In the genomic region with DNA sequence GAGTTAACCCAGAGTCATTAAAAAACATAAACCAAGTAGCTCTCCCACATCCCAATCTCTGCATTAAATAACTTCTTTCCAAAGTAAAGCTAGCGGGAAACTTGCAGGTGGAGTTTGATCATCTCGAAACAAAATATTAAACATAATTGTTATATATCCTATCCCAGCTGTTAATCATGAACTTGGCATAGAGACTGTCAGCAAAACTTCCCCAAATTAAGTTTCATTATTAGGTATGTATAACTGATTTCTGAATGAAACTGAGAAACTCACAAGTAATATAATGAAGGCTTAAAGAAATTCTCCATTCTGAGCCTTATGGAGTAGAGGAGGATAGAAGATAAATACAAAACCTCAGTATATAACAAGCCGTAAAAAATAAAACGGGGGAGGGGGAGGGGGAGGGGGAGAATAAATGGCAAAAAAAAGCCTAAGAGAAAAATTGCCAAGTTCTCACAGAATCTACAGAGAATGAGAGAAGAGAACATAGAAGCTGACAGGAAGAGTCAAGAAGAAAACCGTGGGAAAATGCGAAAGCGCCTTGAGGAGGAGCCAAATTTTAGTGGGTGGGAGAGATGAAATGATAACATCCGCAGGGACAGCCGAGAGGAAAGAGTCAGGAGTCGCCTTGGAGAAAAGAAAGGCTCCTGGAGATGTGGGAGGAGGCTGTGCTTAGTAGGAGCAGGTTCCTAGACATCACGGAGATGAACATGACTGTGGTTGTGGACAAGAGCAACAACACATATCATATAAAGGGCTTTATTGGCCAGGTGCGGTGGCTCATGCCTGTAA, we compare ENCODE assay signal across 9 cellular contexts. TPM values are rescaled to one million over a fixed set of nuclear protein-coding genes. Genes with fewer than 3 reads are reported as not detected.
DNase-seq lines count a peak whose midpoint lies in the region; ATAC-seq and TF ChIP-seq lines count a peak whose summit lies in the region.
"Had no signal": no experiment of that assay in that cellular context is flagged by ENCODE, and none has a peak within 500 bp of the region (broad histone marks: within the 10 kb centered on the region; RNA-seq: fewer than 3 reads in every experiment).

No MANE protein-coding gene starts in this region.

- H3K4me2 ChIP-seq in hepatocyte: no peak overlapping the region

- no peaks in the 10 kb centered on the region for H3K27me3 Mint-ChIP-seq in activated CD8-positive, alpha-beta T cell treated with anti-CD3 and anti-CD28 coated beads for 36 hours
- no peaks in the 10 kb centered on the region for H3K27me3 Mint-ChIP-seq in activated CD8-positive, alpha-beta T cell treated with anti-CD3 and anti-CD28 coated beads, Interleukin-2, amount 10 ng/mL, durations not matched to agents 7 days and 5 days (ENCODE audit: low read depth)
- peaks cover 17 to 18% of the 10 kb centered on the region in 2 donors for H3K27me3 Mint-ChIP-seq in stimulated activated naive B cell treated with anti-CD40 and anti-IgM and Interleukin-4, amounts not matched to agents 10 μg/mL and 1 μg/mL and 100 μg/mL, for 72 hours

- no peaks in the 10 kb centered on the region for H4K20me1 ChIP-seq in hepatocyte (ENCODE audit: insufficient read depth, poor library complexity, severe bottlenecking)

- no peaks in the 10 kb centered on the region for H3K36me3 Mint-ChIP-seq in activated CD8-positive, alpha-beta T cell treated with anti-CD3 and anti-CD28 coated beads for 36 hours (ENCODE audit: low read depth)
- no peaks in the 10 kb centered on the region for H3K36me3 Mint-ChIP-seq in activated CD8-positive, alpha-beta T cell treated with anti-CD3 and anti-CD28 coated beads, Interleukin-2, amount 10 ng/mL, durations not matched to agents 7 days and 5 days (ENCODE audit: low read depth)
- no peaks in the 10 kb centered on the region for H3K36me3 Mint-ChIP-seq in stimulated activated naive B cell treated with anti-CD40 and anti-IgM and Interleukin-4, amounts not matched to agents 10 μg/mL and 1 μg/mL and 100 μg/mL, for 72 hours

- no peaks in the 10 kb centered on the region for H3K9me2 ChIP-seq in hepatocyte (replicated peaks; ENCODE audit: insufficient read depth)

- no peaks in the 10 kb centered on the region for H3K36me3 ChIP-seq in WERI-Rb-1
- H3K36me3 ChIP-seq in hepatocyte (replicated peaks; ENCODE audit: insufficient read depth, low read depth): no peaks in the 10 kb centered on the region

- H3K4me3 ChIP-seq in WERI-Rb-1 (ENCODE audit: low read depth, low read length) (no peak overlapping the region), hepatocyte (no peak overlapping the region)

- peaks cover 84% of the 10 kb centered on the region for H3K4me1 Mint-ChIP-seq in activated CD8-positive, alpha-beta T cell treated with anti-CD3 and anti-CD28 coated beads for 36 hours (ENCODE audit: low read depth)
- H3K4me1 Mint-ChIP-seq in activated CD8-positive, alpha-beta T cell treated with anti-CD3 and anti-CD28 coated beads, Interleukin-2, amount 10 ng/mL, durations not matched to agents 7 days and 5 days (ENCODE audit: low read depth): peaks cover 65% of the 10 kb centered on the region
- H3K4me1 Mint-ChIP-seq in stimulated activated naive B cell treated with anti-CD40 and anti-IgM and Interleukin-4, amounts not matched to agents 10 μg/mL and 1 μg/mL and 100 μg/mL, for 72 hours: peaks cover 42 to 55% of the 10 kb centered on the region in 2 donors

- H3K9me3 ChIP-seq in WERI-Rb-1 (ENCODE audit: severe bottlenecking) (no peaks in the 10 kb centered on the region), hepatocyte (ENCODE audit: low read depth) (no peaks in the 10 kb centered on the region)

- H3K27me3 ChIP-seq in WERI-Rb-1 (ENCODE audit: insufficient read depth, low read depth, severe bottlenecking) (no peaks in the 10 kb centered on the region), hepatocyte (no peaks in the 10 kb centered on the region)

- no peaks in the 10 kb centered on the region for H3K79me2 ChIP-seq in hepatocyte

- TF ChIP-seq CTCF in activated CD8-positive, alpha-beta T cell treated with anti-CD3 and anti-CD28 coated beads for 36 hours (IDR thresholded peaks at IDR 0.05): no peak
- TF ChIP-seq CTCF in WERI-Rb-1 (IDR thresholded peaks at IDR 0.05; ENCODE audit: low read depth, low read length): no peak
- no peak for TF ChIP-seq CTCF in hepatocyte (IDR thresholded peaks at IDR 0.05; ENCODE audit: poor library complexity)

- H3K27ac ChIP-seq in WERI-Rb-1 (no peak overlapping the region), hepatocyte (no peak overlapping the region)

- peak overlapping the region; percentile 44 for H3K27ac Mint-ChIP-seq in activated CD8-positive, alpha-beta T cell treated with anti-CD3 and anti-CD28 coated beads for 36 hours
- H3K27ac Mint-ChIP-seq in activated CD8-positive, alpha-beta T cell treated with anti-CD3 and anti-CD28 coated beads, Interleukin-2, amount 10 ng/mL, durations not matched to agents 7 days and 5 days: no peak overlapping the region
- H3K27ac Mint-ChIP-seq in stimulated activated naive B cell treated with anti-CD40 and anti-IgM and Interleukin-4, amounts not matched to agents 10 μg/mL and 1 μg/mL and 100 μg/mL, for 72 hours: no peak overlapping the region

- H3K4me1 ChIP-seq in hepatocyte (ENCODE audit: insufficient read depth): peaks cover 34% of the 10 kb centered on the region

- no peak for DNase-seq in activated CD8-positive, alpha-beta T cell treated with anti-CD3 and anti-CD28 coated beads for 36 hours
- no peak for DNase-seq in activated CD8-positive, alpha-beta T cell treated with anti-CD3 and anti-CD28 coated beads, Interleukin-2, amount 10 ng/mL, durations not matched to agents 7 days and 5 days
- DNase-seq in WERI-Rb-1: peak; percentile 50
- DNase-seq in stimulated activated naive B cell treated with anti-CD40 and anti-IgM and Interleukin-4, amounts not matched to agents 10 μg/mL and 1 μg/mL and 100 μg/mL, for 72 hours: no peak
- DNase-seq in NCI-H69 (lab: John Stamatoyannopoulos, UW): no peak
- DNase-seq in stimulated activated CD4-positive, alpha-beta T cell treated with anti-CD3 and anti-CD28 coated beads, Interleukin-15, amount 100 ng/mL, for 24 hours: no peak
- DNase-seq in hepatocyte (ENCODE audit: low spot score): no peak
- DNase-seq: NCI-H2227 treated with DMSO at 0.1 percent for 48 hours had no signal

- ATAC-seq in activated CD8-positive, alpha-beta T cell treated with anti-CD3 and anti-CD28 coated beads for 36 hours: no peak
- no peak for ATAC-seq in activated CD8-positive, alpha-beta T cell treated with anti-CD3 and anti-CD28 coated beads, Interleukin-2, amount 10 ng/mL, durations not matched to agents 7 days and 5 days
- peak; percentile 51 for ATAC-seq in HG02938 (IDR thresholded peaks at IDR 0.05; ENCODE audit: unreplicated experiment)
- ATAC-seq in stimulated activated naive B cell treated with anti-CD40 and anti-IgM and Interleukin-4, amounts not matched to agents 10 μg/mL and 1 μg/mL and 100 μg/mL, for 72 hours (replicated peaks): peak; percentile 34 to 44

- no peak overlapping the region for H2AFZ ChIP-seq in hepatocyte

- no peak overlapping the region for H3K4me3 Mint-ChIP-seq in activated CD8-positive, alpha-beta T cell treated with anti-CD3 and anti-CD28 coated beads for 36 hours
- no peak overlapping the region for H3K4me3 Mint-ChIP-seq in activated CD8-positive, alpha-beta T cell treated with anti-CD3 and anti-CD28 coated beads, Interleukin-2, amount 10 ng/mL, durations not matched to agents 7 days and 5 days
- H3K4me3 Mint-ChIP-seq in stimulated activated naive B cell treated with anti-CD40 and anti-IgM and Interleukin-4, amounts not matched to agents 10 μg/mL and 1 μg/mL and 100 μg/mL, for 72 hours: no peak overlapping the region

- 81% methylated on average over 12 of the region's 12 CpGs for WGBS in hepatocyte (ENCODE audit: low lambda C conversion rate, missing lambda C conversion rate)

- POLR2A ChIA-PET in activated CD8-positive, alpha-beta T cell treated with anti-CD3 and anti-CD28 coated beads for 36 hours (lab: Charles Lee): interaction anchor here (1.4 to 5.4 kb wide), 3 partner anchors 39 to 69 kb away, joined by 3 to 54 read pairs (median 34); partner anchors contain the start of gene PHLDA1
- POLR2A ChIA-PET in activated CD8-positive, alpha-beta T cell treated with anti-CD3 and anti-CD28 coated beads, Interleukin-2, amount 10 ng/mL, durations not matched to agents 7 days and 5 days (lab: Charles Lee): interaction anchor here (1.6 to 4.8 kb wide), 3 partner anchors 18 to 49 kb away, joined by 4 to 69 read pairs (median 46); partner anchors contain the start of gene PHLDA1

- CTCF ChIA-PET in activated CD8-positive, alpha-beta T cell treated with anti-CD3 and anti-CD28 coated beads for 36 hours (lab: Charles Lee): interaction anchor here (1.3 kb wide), 1 partner anchor 47 kb away, joined by 3 read pairs; no protein-coding TSS in a partner anchor
- CTCF ChIA-PET in activated CD8-positive, alpha-beta T cell treated with anti-CD3 and anti-CD28 coated beads, Interleukin-2, amount 10 ng/mL, durations not matched to agents 7 days and 5 days (lab: Charles Lee): interaction anchor here (1.3 to 1.5 kb wide), 3 partner anchors 10 to 165 kb away, joined by 3 to 4 read pairs (median 4); partner anchors contain the start of gene PHLDA1

- H3K9me3 Mint-ChIP-seq in activated CD8-positive, alpha-beta T cell treated with anti-CD3 and anti-CD28 coated beads for 36 hours: no peaks in the 10 kb centered on the region
- no peaks in the 10 kb centered on the region for H3K9me3 Mint-ChIP-seq in activated CD8-positive, alpha-beta T cell treated with anti-CD3 and anti-CD28 coated beads, Interleukin-2, amount 10 ng/mL, durations not matched to agents 7 days and 5 days (ENCODE audit: insufficient read depth)
- H3K9me3 Mint-ChIP-seq in stimulated activated naive B cell treated with anti-CD40 and anti-IgM and Interleukin-4, amounts not matched to agents 10 μg/mL and 1 μg/mL and 100 μg/mL, for 72 hours: peaks cover 0 to 2% of the 10 kb centered on the region in 2 donors

- intact Hi-C loops in activated CD8-positive, alpha-beta T cell treated with anti-CD3 and anti-CD28 coated beads for 36 hours (cut with micrococcal nuclease): no loop called here

RNA-seq across cellular contexts. Expression of gene PHLDA1, which starts 49.6 kb away (rescaled TPM):
- 10 to 100 TPM; 33.9 to 35.0 TPM for total RNA-seq in activated CD8-positive, alpha-beta T cell treated with anti-CD3 and anti-CD28 coated beads for 36 hours
- 1 to 10 TPM; 5.6 to 6.1 TPM for total RNA-seq in activated CD8-positive, alpha-beta T cell treated with anti-CD3 and anti-CD28 coated beads, Interleukin-2, amount 10 ng/mL, durations not matched to agents 7 days and 5 days
- 47.9 and 50.8 TPM in 2 replicates for total RNA-seq in hepatocyte
- 29.9 and 37.2 TPM in 2 replicates for polyA plus RNA-seq in hepatocyte

Comparison
In these comparisons a context has a peak if more than half of its experiments do, and no peak if none do; other contexts are left out.
1. ATAC-seq: peak in HG02938 (single experiment) and stimulated activated naive B cell treated with anti-CD40 and anti-IgM and Interleukin-4, amounts not matched to agents 10 μg/mL and 1 μg/mL and 100 μg/mL, for 72 hours (2 of 2); none in activated CD8-positive, alpha-beta T cell treated with anti-CD3 and anti-CD28 coated beads for 36 hours (single experiment) and activated CD8-positive, alpha-beta T cell treated with anti-CD3 and anti-CD28 coated beads, Interleukin-2, amount 10 ng/mL, durations not matched to agents 7 days and 5 days (single experiment).